In the genomic region with DNA sequence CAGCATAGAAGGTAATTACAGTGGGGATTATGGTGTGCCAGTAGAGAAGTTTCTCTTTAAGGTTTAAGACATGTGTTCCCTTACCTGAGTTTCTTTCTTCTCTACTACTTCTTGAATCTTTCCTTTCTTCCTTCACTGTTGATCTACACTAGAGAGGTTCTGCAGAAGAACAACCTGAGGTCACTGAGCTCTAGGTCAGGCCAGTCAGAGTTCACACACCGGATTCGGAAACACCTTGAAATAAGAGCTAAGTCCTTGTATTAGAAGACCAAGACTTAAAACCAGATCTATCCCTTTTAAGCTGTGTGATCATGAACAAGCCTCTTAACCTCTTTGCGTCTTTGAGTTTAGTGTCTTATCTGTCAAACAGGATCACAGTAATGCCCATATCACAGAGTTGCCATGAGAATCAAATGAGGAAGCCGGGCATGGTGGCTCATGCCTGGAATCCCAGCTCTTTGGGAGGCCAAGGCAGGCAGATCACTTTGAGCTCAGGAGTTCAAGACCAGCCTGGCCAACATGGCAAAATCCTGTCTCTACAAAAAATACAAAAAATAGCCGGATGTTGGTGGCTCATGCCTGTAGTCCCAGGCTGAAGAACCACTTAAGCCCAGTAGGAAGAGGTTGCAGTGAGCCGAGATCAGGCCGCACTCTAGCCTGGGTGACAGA, we compare ENCODE assay signal across 32 cellular contexts. TPM values are rescaled to one million over a fixed set of nuclear protein-coding genes. Genes with fewer than 3 reads are reported as not detected.
"Had no signal": no experiment of that assay in that cellular context is flagged by ENCODE, and none has a peak within 500 bp of the region (broad histone marks: within the 10 kb centered on the region; RNA-seq: fewer than 3 reads in every experiment).

No MANE protein-coding gene starts in this region.

- ATAC-seq: left ventricle myocardium superior; lower lobe of right lung; natural killer cell; right cardiac atrium; sciatic nerve; stimulated activated naive B cell treated with anti-CD40 and anti-IgM and Interleukin-4, amounts not matched to agents 10 μg/mL and 1 μg/mL and 100 μg/mL, for 72 hours; stimulated activated naive CD8-positive, alpha-beta T cell treated with anti-CD3 and anti-CD28 coated beads, Interleukin-15, Interleukin-2, amounts not matched to agents 100 U/mL and 50 U/mL, for 24 hours; upper lobe of right lung had no signal

- H3K4me3 Mint-ChIP-seq: naive B cell; natural killer cell; nephron progenitor cell; neural progenitor cell; stimulated activated naive B cell treated with anti-CD40 and anti-IgM and Interleukin-4, amounts not matched to agents 10 μg/mL and 1 μg/mL and 100 μg/mL, for 72 hours had no signal

- H3K27ac Mint-ChIP-seq: natural killer cell; nephron progenitor cell; neural progenitor cell; stimulated activated naive B cell treated with anti-CD40 and anti-IgM and Interleukin-4, amounts not matched to agents 10 μg/mL and 1 μg/mL and 100 μg/mL, for 72 hours had no signal

- DNase-seq: islet precursor cell; left ventricle myocardium superior; lower lobe of right lung; mammary epithelial cell; mesenchymal stem cell; naive B cell; natural killer cell; nephron progenitor cell; occipital lobe; ovary; retina; right cardiac atrium; stimulated activated CD4-positive, alpha-beta T cell treated with anti-CD3 and anti-CD28 coated beads, Interleukin-12 subunit alpha, Interleukin-12 subunit beta, amount 100 ng/mL, for 4 hours; stimulated activated CD4-positive, alpha-beta T cell treated with anti-CD3 and anti-CD28 coated beads, Interleukin-15, amount 100 ng/mL, for 24 hours; stimulated activated CD4-positive, alpha-beta T cell treated with anti-CD3 and anti-CD28 coated beads, Interleukin-2, amount 100 ng/mL, for 24 hours; stimulated activated CD4-positive, alpha-beta T cell treated with anti-CD3 and anti-CD28 coated beads, Interleukin-4, amount 100 ng/mL, for 1 hour; stimulated activated naive B cell treated with anti-CD40 and anti-IgM and Interleukin-4, amounts not matched to agents 10 μg/mL and 1 μg/mL and 100 μg/mL, for 72 hours; stimulated activated naive CD8-positive, alpha-beta T cell treated with anti-CD3 and anti-CD28 coated beads, Interleukin-15, Interleukin-2, amounts not matched to agents 100 U/mL and 50 U/mL, for 24 hours; stomach; tibial artery; trophoblast cell; upper lobe of right lung had no signal

- H3K4me1 ChIP-seq: lower lobe of right lung, prostate gland, stomach, suprapubic skin, tibial artery, upper lobe of right lung had no signal

- H3K4me1 Mint-ChIP-seq: naive B cell; natural killer cell; nephron progenitor cell; neural progenitor cell; stimulated activated naive B cell treated with anti-CD40 and anti-IgM and Interleukin-4, amounts not matched to agents 10 μg/mL and 1 μg/mL and 100 μg/mL, for 72 hours had no signal

- H3K9me3 ChIP-seq: lower lobe of right lung, neutrophil, ovary, prostate gland, stomach, suprapubic skin, thoracic aorta, tibial artery, upper lobe of right lung had no signal

- H3K9me3 Mint-ChIP-seq: natural killer cell, neural progenitor cell had no signal

- H3K9ac ChIP-seq: neural progenitor cell had no signal

- H3K4me3 ChIP-seq: hepatocyte, lower lobe of right lung, neural progenitor cell, ovary, prostate gland, skin epidermis, stomach, suprapubic skin, thoracic aorta, tibial artery, upper lobe of right lung had no signal

- H3K27ac ChIP-seq: hepatocyte, lower lobe of right lung, neural progenitor cell, neutrophil, ovary, prostate gland, skin epidermis, stomach, suprapubic skin, thoracic aorta, tibial artery, upper lobe of right lung had no signal

- FAIRE-seq: urothelium cell line had no signal

- H3K4me2 ChIP-seq: hepatocyte, neural progenitor cell had no signal

- H3K36me3 Mint-ChIP-seq: naive B cell; natural killer cell; neural progenitor cell; stimulated activated naive B cell treated with anti-CD40 and anti-IgM and Interleukin-4, amounts not matched to agents 10 μg/mL and 1 μg/mL and 100 μg/mL, for 72 hours had no signal

- H3K36me3 ChIP-seq: lower lobe of right lung, neural progenitor cell, neutrophil, ovary, prostate gland, stomach, suprapubic skin, thoracic aorta, tibial artery, upper lobe of right lung had no signal

- H3K27me3 ChIP-seq: hepatocyte, neural progenitor cell, ovary, stomach, tibial artery, upper lobe of right lung had no signal

RNA-seq across cellular contexts. Expression of gene TGM3, which starts 22.0 kb away (rescaled TPM):
- total RNA-seq: kidney epithelial cell, left ventricle myocardium superior, mammary epithelial cell, natural killer cell, right cardiac atrium, sciatic nerve, stomach, upper lobe of right lung had no signal
- polyA plus RNA-seq: mammary epithelial cell had no signal
